In the genomic region with DNA sequence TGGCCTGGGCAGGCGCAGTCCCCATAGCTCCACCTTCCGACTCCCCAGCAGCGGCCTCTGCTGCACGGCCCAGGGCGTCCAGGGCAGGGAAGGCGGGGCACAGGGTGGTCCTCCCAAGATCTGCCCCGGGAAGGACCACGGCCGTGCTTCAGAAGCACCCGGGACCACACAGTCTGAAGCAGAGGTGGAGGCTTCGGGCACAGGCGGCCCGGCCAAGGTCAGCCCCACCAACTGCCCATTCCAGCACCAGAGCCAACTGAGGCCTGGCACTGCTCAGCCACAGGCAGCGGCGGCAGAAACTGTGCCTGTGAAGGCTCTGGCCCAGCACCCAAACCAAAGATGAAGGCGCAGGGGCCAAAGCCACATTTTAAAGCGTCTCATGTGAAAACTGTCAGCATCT, we compare ENCODE assay signal across 30 cellular contexts. TPM values are rescaled to one million over a fixed set of nuclear protein-coding genes. Genes with fewer than 3 reads are reported as not detected.
"Had no signal": no experiment of that assay in that cellular context is flagged by ENCODE, and none has a peak within 500 bp of the region (broad histone marks: within the 10 kb centered on the region; RNA-seq: fewer than 3 reads in every experiment).

No MANE protein-coding gene starts in this region.

- H3K9me3 Mint-ChIP-seq: endodermal cell; memory B cell; natural killer cell treated with Interleukin-12 subunit alpha and Interleukin-12 subunit beta and Interleukin-15 and Interleukin-18, amount 100 ng/mL, for 72 hours; neural crest cell; stimulated activated effector memory CD8-positive, alpha-beta T cell treated with anti-CD3 and anti-CD28 coated beads, Interleukin-12 subunit alpha, Interleukin-12 subunit beta, amount 100 ng/mL, for 72 hours; type B pancreatic cell had no signal

- H3K4me1 ChIP-seq: prostate gland, testis had no signal

- H3K4me3 ChIP-seq: lung, mucosa of descending colon, prostate gland, right atrium auricular region, sigmoid colon, stomach, testis, tibial artery had no signal

- H3K36me3 Mint-ChIP-seq: memory B cell; naive B cell; natural killer cell treated with Interleukin-12 subunit alpha and Interleukin-12 subunit beta and Interleukin-15 and Interleukin-18, amount 100 ng/mL, for 72 hours; stimulated activated effector memory CD8-positive, alpha-beta T cell treated with anti-CD3 and anti-CD28 coated beads, Interleukin-12 subunit alpha, Interleukin-12 subunit beta, amount 100 ng/mL, for 72 hours; type B pancreatic cell had no signal

- DNase-seq: cortex of kidney; effector CD8-positive, alpha-beta T cell; endodermal cell; foreskin melanocyte; kidney; mucosa of descending colon; naive B cell; sigmoid colon; stimulated activated CD4-positive, alpha-beta T cell treated with anti-CD3 and anti-CD28 coated beads, Interleukin-2, amount 100 ng/mL, for 24 hours; stimulated activated CD4-positive, alpha-beta T cell treated with anti-CD3 and anti-CD28 coated beads, Interleukin-4, amount 100 ng/mL, for 24 hours; stimulated activated naive CD4-positive, alpha-beta T cell treated with Interleukin-2 at 50 U/mL for 16 hours; stomach; testis; tibial artery had no signal

- H3K36me3 ChIP-seq: prostate gland, right atrium auricular region, sigmoid colon, stomach, tibial artery had no signal

- H3K27ac ChIP-seq: epithelial cell of prostate, prostate gland, right atrium auricular region, sigmoid colon, stomach, testis, tibial artery had no signal

- H3K9me3 ChIP-seq: mucosa of descending colon, prostate gland, right atrium auricular region, sigmoid colon, stomach, testis, tibial artery had no signal

- H3K27ac Mint-ChIP-seq: endodermal cell; memory B cell; natural killer cell treated with Interleukin-12 subunit alpha and Interleukin-12 subunit beta and Interleukin-15 and Interleukin-18, amount 100 ng/mL, for 72 hours; stimulated activated effector memory CD8-positive, alpha-beta T cell treated with anti-CD3 and anti-CD28 coated beads, Interleukin-12 subunit alpha, Interleukin-12 subunit beta, amount 100 ng/mL, for 72 hours; type B pancreatic cell had no signal

- H3K4me1 Mint-ChIP-seq: endodermal cell; memory B cell; stimulated activated effector memory CD8-positive, alpha-beta T cell treated with anti-CD3 and anti-CD28 coated beads, Interleukin-12 subunit alpha, Interleukin-12 subunit beta, amount 100 ng/mL, for 72 hours had no signal

- H3K27me3 ChIP-seq: right atrium auricular region, testis had no signal

- H3K4me3 Mint-ChIP-seq: endodermal cell; memory B cell; natural killer cell treated with Interleukin-12 subunit alpha and Interleukin-12 subunit beta and Interleukin-15 and Interleukin-18, amount 100 ng/mL, for 72 hours; neural crest cell; stimulated activated effector memory CD8-positive, alpha-beta T cell treated with anti-CD3 and anti-CD28 coated beads, Interleukin-12 subunit alpha, Interleukin-12 subunit beta, amount 100 ng/mL, for 72 hours; type B pancreatic cell had no signal

- ATAC-seq: esophagus mucosa; left lobe of liver; mucosa of descending colon; natural killer cell treated with Interleukin-12 subunit alpha and Interleukin-12 subunit beta and Interleukin-15 and Interleukin-18, amount 100 ng/mL, for 72 hours had no signal

RNA-seq across cellular contexts. Expression of gene KCNQ2, which starts 20.6 kb away (rescaled TPM):
- total RNA-seq: chondrocyte; esophagus mucosa; fibroblast of lung; left lobe of liver; liver; natural killer cell treated with Interleukin-12 subunit alpha and Interleukin-12 subunit beta and Interleukin-15 and Interleukin-18, amount 100 ng/mL, for 72 hours; osteocyte; right atrium auricular region; subcutaneous adipose tissue had no signal
- polyA plus RNA-seq: fibroblast of lung, liver had no signal

RNA-seq across cellular contexts. Expression of gene EEF1A2, which starts 47.1 kb away (rescaled TPM):
- total RNA-seq: subcutaneous adipose tissue had no signal
